Comparison of ENCODE assay signal across 8 cellular contexts in genomic region chr22:41834005-41834975, GRCh38. TPM values are rescaled to one million over a fixed set of nuclear protein-coding genes. Genes with fewer than 3 reads are reported as not detected.
DNase-seq lines count a peak whose midpoint lies in the region; ATAC-seq and TF ChIP-seq lines count a peak whose summit lies in the region.

No MANE protein-coding gene starts in this region.

- WGBS in thyroid gland, 2 donors, result 38% methylated on average over 9 to 14 of the region's 14 CpGs

- H3K36me3 Mint-ChIP-seq in activated naive CD8-positive, alpha-beta T cell treated with anti-CD3 and anti-CD28 coated beads for 36 hours, result peaks cover 60% of the 10 kb centered on the region

- peak overlapping the region; percentile 80 to 97 for H3K4me3 ChIP-seq in right atrium auricular region
- peak overlapping the region; percentile 87 to 98 for H3K4me3 ChIP-seq in left lung
- peak overlapping the region; percentile 63 to 93 (median 77) for H3K4me3 ChIP-seq in thyroid gland (replicated peaks in 1 of 3)

- no peaks in the 10 kb centered on the region for H3K9me3 ChIP-seq in right atrium auricular region
- H3K9me3 ChIP-seq in left lung, result no peaks in the 10 kb centered on the region
- H3K9me3 ChIP-seq in thyroid gland, result no peaks in the 10 kb centered on the region

- peak overlapping the region; percentile 85 for H3K27ac Mint-ChIP-seq in activated naive CD8-positive, alpha-beta T cell treated with anti-CD3 and anti-CD28 coated beads for 36 hours

- H3K4me1 ChIP-seq in right atrium auricular region (peaks cover 0 to 34% of the 10 kb centered on the region in 2 donors), left lung (peaks cover 3 to 63% of the 10 kb centered on the region in 2 donors), thyroid gland (peaks cover 5 to 9% of the 10 kb centered on the region in 2 donors)

- peaks cover 5% of the 10 kb centered on the region for H3K9me3 Mint-ChIP-seq in activated naive CD8-positive, alpha-beta T cell treated with anti-CD3 and anti-CD28 coated beads for 36 hours

- H3K27ac ChIP-seq in right atrium auricular region (peak overlapping the region; percentile 90 to 99), left lung (peak overlapping the region; percentile 94 to 96), thyroid gland (peak overlapping the region; percentile 70 to 95 (median 94))

- H3K4me1 Mint-ChIP-seq in activated naive CD8-positive, alpha-beta T cell treated with anti-CD3 and anti-CD28 coated beads for 36 hours, result peaks cover 38% of the 10 kb centered on the region

- ATAC-seq in left ventricle myocardium superior (no peak), left lung (no peak), GM21717 (IDR thresholded peaks at IDR 0.05; ENCODE audit: unreplicated experiment) (no peak)

- intact Hi-C loops in left ventricle myocardium superior (cut with micrococcal nuclease), result no loop called here
- intact Hi-C loops in left lung (cut with DNase I), result no loop called here
- intact Hi-C loops in thyroid gland (cut with DNase I), result loop anchor here (5.0 kb wide), 1 partner anchor 113 kb away; the partner anchor contains the start of gene CENPM

- H3K27me3 ChIP-seq in right atrium auricular region, result no peaks in the 10 kb centered on the region
- no peaks in the 10 kb centered on the region for H3K27me3 ChIP-seq in left lung
- H3K27me3 ChIP-seq in thyroid gland, result no peaks in the 10 kb centered on the region

- no peaks in the 10 kb centered on the region for H3K36me3 ChIP-seq in right atrium auricular region
- peaks cover 0 to 21% of the 10 kb centered on the region in 2 donors for H3K36me3 ChIP-seq in left lung
- no peaks in the 10 kb centered on the region for H3K36me3 ChIP-seq in thyroid gland

- no peak for TF ChIP-seq POLR2A in thyroid gland (IDR thresholded peaks at IDR 0.05)

- H3K27me3 Mint-ChIP-seq in activated naive CD8-positive, alpha-beta T cell treated with anti-CD3 and anti-CD28 coated beads for 36 hours, result no peaks in the 10 kb centered on the region

- DNase-seq in right atrium auricular region (ENCODE audit: low spot score) (no peak), left ventricle myocardium superior (no peak), left lung (no peak), thyroid gland (no peak), putamen (ENCODE audit: low spot score) (no peak), NCI-H226 (no peak)
- no peak for DNase-seq in activated naive CD8-positive, alpha-beta T cell treated with anti-CD3 and anti-CD28 coated beads for 36 hours

- peak overlapping the region; percentile 96 for H3K4me3 Mint-ChIP-seq in activated naive CD8-positive, alpha-beta T cell treated with anti-CD3 and anti-CD28 coated beads for 36 hours

- TF ChIP-seq CTCF in right atrium auricular region (IDR thresholded peaks at IDR 0.05) (no peak), left lung (IDR thresholded peaks at IDR 0.05) (no peak), thyroid gland (IDR thresholded peaks at IDR 0.05) (no peak)

RNA-seq across cellular contexts. Expression of gene SREBF2, which starts 1.4 kb away (rescaled TPM):
- total RNA-seq in right atrium auricular region (10 to 100 TPM; 45.6 to 61.4 TPM), left ventricle myocardium superior (89.7 TPM), left lung (100 to 1,000 TPM; 130 to 162 TPM), thyroid gland (10 to 100 TPM; 34.4 to 91.8 (median 63.7) TPM)
- total RNA-seq in activated naive CD8-positive, alpha-beta T cell treated with anti-CD3 and anti-CD28 coated beads for 36 hours, result 10 to 100 TPM; 68.1 to 74.8 TPM

RNA-seq across cellular contexts. Expression of gene CCDC134, which starts 33.8 kb away (rescaled TPM):
- total RNA-seq in right atrium auricular region, result 1 to 10 TPM; 4.0 to 6.4 TPM
- 5.9 TPM for total RNA-seq in left ventricle myocardium superior
- 10 to 100 TPM; 14.4 to 15.8 TPM for total RNA-seq in activated naive CD8-positive, alpha-beta T cell treated with anti-CD3 and anti-CD28 coated beads for 36 hours
- total RNA-seq in left lung, result 10 to 100 TPM in 1 of 2 donors, 1 to 10 TPM in 1; 9.7 to 14.1 TPM
- 10 to 100 TPM in 3 of 4 donors, 1 to 10 TPM in 1; 6.6 to 18.8 (median 14.4) TPM for total RNA-seq in thyroid gland
